26 cellular contexts compared by ENCODE assay signal in the genomic region with DNA sequence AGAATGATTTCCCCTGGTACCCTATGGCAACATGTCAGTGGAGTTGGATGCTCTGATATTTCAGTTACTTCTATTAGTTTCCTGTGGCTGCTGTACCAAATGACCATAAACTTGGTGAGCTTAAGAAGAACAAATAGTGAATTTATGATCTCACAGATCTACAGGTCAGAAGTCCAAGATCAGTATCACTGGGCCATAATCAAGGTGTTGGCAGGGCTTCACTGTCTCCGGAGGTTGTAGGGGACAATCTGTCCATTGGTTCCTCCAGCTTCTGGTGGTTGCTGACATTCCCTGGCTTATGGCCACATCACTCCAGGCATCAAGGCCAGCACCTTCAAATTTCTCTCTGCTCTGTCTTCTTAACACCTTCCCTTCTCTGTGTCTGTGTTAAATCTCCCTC.
"Had no signal": no experiment of that assay in that cellular context is flagged by ENCODE, and none has a peak within 500 bp of the region (broad histone marks: within the 10 kb centered on the region; RNA-seq: fewer than 3 reads in every experiment).

No MANE protein-coding gene starts in this region.

- ATAC-seq: stimulated activated effector memory CD8-positive, alpha-beta T cell treated with anti-CD3 and anti-CD28 coated beads, Interleukin-12 subunit alpha, Interleukin-12 subunit beta, amount 100 ng/mL, for 72 hours; stimulated activated memory B cell treated with anti-CD40 and anti-IgM and Interleukin-4, amounts not matched to agents 10 μg/mL and 1 μg/mL and 100 μg/mL, for 72 hours; stimulated activated naive B cell treated with anti-CD40 and anti-IgM and Interleukin-4, amounts not matched to agents 10 μg/mL and 1 μg/mL and 100 μg/mL, for 72 hours; stimulated activated naive CD8-positive, alpha-beta T cell treated with anti-CD3 and anti-CD28 coated beads, Interleukin-15, amount 100 ng/mL, for 72 hours; stimulated activated naive CD8-positive, alpha-beta T cell treated with anti-CD3 and anti-CD28 coated beads, Interleukin-15, Interleukin-2, amounts not matched to agents 100 U/mL and 50 U/mL, for 24 hours; upper lobe of right lung had no signal

- H3K27ac ChIP-seq: stomach, suprapubic skin, testis, thoracic aorta, thyroid gland, tibial artery, tibial nerve, transverse colon, upper lobe of left lung, upper lobe of right lung, uterus, vagina had no signal

- DNase-seq: stimulated activated CD4-positive, alpha-beta T cell treated with anti-CD3 and anti-CD28 coated beads, Interleukin-2, amount 100 ng/mL, for 48 hours; stimulated activated CD4-positive, alpha-beta T cell treated with anti-CD3 and anti-CD28 coated beads, Interleukin-4, amount 100 ng/mL, for 24 hours; stimulated activated CD4-positive, alpha-beta T cell treated with anti-CD3 and anti-CD28 coated beads, Interleukin-4, amount 100 ng/mL, for 4 hours; stimulated activated CD8-positive, alpha-beta memory T cell treated with anti-CD3 and anti-CD28 coated beads, Interleukin-4, amount 100 ng/mL, for 48 hours; stimulated activated naive B cell treated with anti-CD40 and anti-IgM and Interleukin-4, amounts not matched to agents 10 μg/mL and 1 μg/mL and 100 μg/mL, for 72 hours; stimulated activated naive CD4-positive, alpha-beta T cell; stimulated activated naive CD4-positive, alpha-beta T cell treated with Interleukin-2 at 50 U/mL for 16 hours; stimulated activated naive CD8-positive, alpha-beta T cell treated with anti-CD3 and anti-CD28 coated beads, Interleukin-15, amount 100 ng/mL, for 72 hours; stimulated activated naive CD8-positive, alpha-beta T cell treated with anti-CD3 and anti-CD28 coated beads, Interleukin-15, Interleukin-2, amounts not matched to agents 100 U/mL and 50 U/mL, for 24 hours; stomach; substantia nigra; testis; thyroid gland; tibial artery; transverse colon; trophoblast cell; upper lobe of left lung; upper lobe of right lung; uterus had no signal

- FAIRE-seq: urothelium cell line had no signal

- H3K36me3 ChIP-seq: stomach, suprapubic skin, thoracic aorta, thyroid gland, tibial artery, tibial nerve, transverse colon, upper lobe of left lung, upper lobe of right lung, uterus, vagina had no signal

- H3K27me3 ChIP-seq: stomach, suprapubic skin, testis, thyroid gland, tibial nerve, upper lobe of left lung, upper lobe of right lung, uterus, vagina had no signal

- H3K4me3 ChIP-seq: stomach, suprapubic skin, testis, thoracic aorta, thyroid gland, tibial artery, tibial nerve, transverse colon, upper lobe of left lung, upper lobe of right lung, uterus, vagina had no signal

- H3K4me1 ChIP-seq: stomach, suprapubic skin, testis, thyroid gland, tibial artery, tibial nerve, transverse colon, upper lobe of left lung, upper lobe of right lung, uterus, vagina had no signal

- H3K9me3 ChIP-seq: stomach, suprapubic skin, testis, thoracic aorta, thyroid gland, tibial artery, transverse colon, upper lobe of left lung, upper lobe of right lung, uterus, vagina had no signal
